Comparison of ENCODE assay signal across 6 cellular contexts in genomic region chr13:99393391-99393790, GRCh38.
A peak's percentile ranks its signal among the peaks of the same experiment; 100 is the strongest.
DNase-seq lines count a peak whose midpoint lies in the region; ATAC-seq and TF ChIP-seq lines count a peak whose summit lies in the region.
"Not testable (repeated sequence)": the region's sequence is repeated elsewhere in the genome, so short reads cannot be mapped to it uniquely, and the experiment has no call there.

No MANE protein-coding gene starts in this region.

- not testable (repeated sequence) for ATAC-seq in T-cell (replicated peaks in 1 of 4); activated T-helper 17 cell treated with anti-CD3 and anti-CD28 coated beads, Interleukin-2, amount 50 U/mL, for 72 hours (replicated peaks)

- not testable (repeated sequence) for H3K4me3 Mint-ChIP-seq in T-cell; activated T-helper 17 cell treated with anti-CD3 and anti-CD28 coated beads, Interleukin-2, amount 50 U/mL, for 72 hours; activated naive CD4-positive, alpha-beta T cell treated with anti-CD3 and anti-CD28 coated beads, Interleukin-2, amount 50 U/mL, for 24 hours; neural crest cell

- peak overlapping the region; percentile 1 to 11 for H3K27ac Mint-ChIP-seq in T-cell
- peak overlapping the region; percentile 23 for H3K27ac Mint-ChIP-seq in activated T-helper 17 cell treated with anti-CD3 and anti-CD28 coated beads, Interleukin-2, amount 50 U/mL, for 72 hours
- H3K27ac Mint-ChIP-seq in activated naive CD4-positive, alpha-beta T cell treated with anti-CD3 and anti-CD28 coated beads, Interleukin-2, amount 50 U/mL, for 24 hours: peak overlapping the region; percentile 30
- peak overlapping the region; percentile 79 for H3K27ac Mint-ChIP-seq in neural crest cell (ENCODE audit: unreplicated experiment)

- POLR2A ChIA-PET in T-cell (lab: Charles Lee): not testable (repeated sequence)

- CTCF ChIA-PET in T-cell (lab: Charles Lee): interaction anchor here in 1 of 2 donors (0.7 kb wide), 1 partner anchor 34 kb away, joined by 4 read pairs; no protein-coding TSS in a partner anchor

- not testable (repeated sequence) for H3K9me3 Mint-ChIP-seq in T-cell; activated T-helper 17 cell treated with anti-CD3 and anti-CD28 coated beads, Interleukin-2, amount 50 U/mL, for 72 hours; activated naive CD4-positive, alpha-beta T cell treated with anti-CD3 and anti-CD28 coated beads, Interleukin-2, amount 50 U/mL, for 24 hours; neural crest cell

- DNase-seq in T-cell; neural crest cell (ENCODE audit: low read depth, low spot score): not testable (repeated sequence)
- DNase-seq in activated CD4-positive, alpha-beta T cell treated with anti-CD3 and anti-CD28 coated beads for 48 hours: peak; percentile 1
- peak; percentile 22 for DNase-seq in mesenteric fat pad (ENCODE audit: low spot score)

- peaks cover 23 to 37% (median 25%) of the 10 kb centered on the region in 3 donors for H3K4me1 Mint-ChIP-seq in T-cell
- not testable (repeated sequence) for H3K4me1 Mint-ChIP-seq in activated T-helper 17 cell treated with anti-CD3 and anti-CD28 coated beads, Interleukin-2, amount 50 U/mL, for 72 hours; neural crest cell
- H3K4me1 Mint-ChIP-seq in activated naive CD4-positive, alpha-beta T cell treated with anti-CD3 and anti-CD28 coated beads, Interleukin-2, amount 50 U/mL, for 24 hours: peaks cover 49% of the 10 kb centered on the region

- H3K36me3 Mint-ChIP-seq in T-cell; activated T-helper 17 cell treated with anti-CD3 and anti-CD28 coated beads, Interleukin-2, amount 50 U/mL, for 72 hours (ENCODE audit: low read depth); activated naive CD4-positive, alpha-beta T cell treated with anti-CD3 and anti-CD28 coated beads, Interleukin-2, amount 50 U/mL, for 24 hours; neural crest cell (ENCODE audit: low read depth): not testable (repeated sequence)

- not testable (repeated sequence) for H3K27me3 Mint-ChIP-seq in T-cell; activated T-helper 17 cell treated with anti-CD3 and anti-CD28 coated beads, Interleukin-2, amount 50 U/mL, for 72 hours; activated naive CD4-positive, alpha-beta T cell treated with anti-CD3 and anti-CD28 coated beads, Interleukin-2, amount 50 U/mL, for 24 hours; neural crest cell (ENCODE audit: low read depth)

- TF ChIP-seq CTCF in neural crest cell (conservative IDR thresholded peaks at IDR 0.05): not testable (repeated sequence)

Comparison
In these comparisons a context has a peak if more than half of its experiments do, and no peak if none do; other contexts are left out.
1. H3K27ac Mint-ChIP-seq: peak in every context shown above with its lines; median percentile 79 in neural crest cell; 30 in activated naive CD4-positive, alpha-beta T cell treated with anti-CD3 and anti-CD28 coated beads, Interleukin-2, amount 50 U/mL, for 24 hours; 23 in activated T-helper 17 cell treated with anti-CD3 and anti-CD28 coated beads, Interleukin-2, amount 50 U/mL, for 72 hours; 6 in T-cell.